18 cellular contexts compared by ENCODE assay signal in the genomic region with DNA sequence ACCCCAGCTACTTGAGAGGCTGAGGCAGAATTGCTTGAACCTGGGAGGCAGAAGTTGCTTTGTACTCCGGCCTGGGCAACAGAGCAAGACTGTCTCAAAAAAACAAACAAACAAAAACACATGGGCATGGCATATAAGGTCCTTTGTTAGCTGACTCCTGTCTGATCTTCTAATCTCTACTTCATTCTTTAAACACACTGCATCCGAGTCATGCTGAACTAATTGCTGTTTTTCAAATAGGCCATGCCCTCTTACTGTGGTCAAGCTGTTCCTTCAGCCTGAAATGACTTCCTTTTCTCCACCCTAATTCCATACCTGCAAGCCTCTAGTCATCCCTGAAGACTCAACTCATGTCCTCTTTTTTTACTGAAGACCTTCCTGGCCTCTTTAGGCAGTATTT. TPM values are rescaled to one million over a fixed set of nuclear protein-coding genes. Genes with fewer than 3 reads are reported as not detected.
DNase-seq lines count a peak whose midpoint lies in the region; ATAC-seq, FAIRE-seq and TF ChIP-seq lines count a peak whose summit lies in the region.
"Had no signal": no experiment of that assay in that cellular context is flagged by ENCODE, and none has a peak within 500 bp of the region (broad histone marks: within the 10 kb centered on the region; RNA-seq: fewer than 3 reads in every experiment).

No MANE protein-coding gene starts in this region.

- no peak overlapping the region for H3K4me3 ChIP-seq in bronchial epithelial cell (ENCODE audit: low read depth, low read length)
- H3K4me3 ChIP-seq in naive thymus-derived CD4-positive, alpha-beta T cell (ENCODE audit: low read length): no peak overlapping the region
- H3K4me3 ChIP-seq: SK-N-MC had no signal

- DNase-seq in Caki2 (ENCODE audit: low read depth): peak; percentile 23
- peak; percentile 42 for DNase-seq in NCI-H226
- peak; percentile 30 for DNase-seq in bronchial epithelial cell (ENCODE audit: low read depth)
- DNase-seq in neural crest cell (ENCODE audit: low read depth, low spot score): no peak
- no peak for DNase-seq in naive thymus-derived CD4-positive, alpha-beta T cell
- no peak for DNase-seq in MV-4-11 (lab: John Stamatoyannopoulos, UW)
- no peak for DNase-seq in activated effector memory CD4-positive, alpha-beta T cell treated with anti-CD3 and anti-CD28 coated beads, Interleukin-2, amount 50 U/mL, for 16 hours
- DNase-seq: CD4-positive, alpha-beta memory T cell; DND-41; Karpas-422; NCI-H1930; NCI-H526; NK-92 treated with Interleukin-12 subunit alpha and Interleukin-12 subunit beta, amount 100 ng/mL, for 24 hours; OCI-M1 had no signal

- no peak for TF ChIP-seq CTCF in bronchial epithelial cell (IDR thresholded peaks at IDR 0.05; ENCODE audit: insufficient read depth, low read length, severe bottlenecking)
- TF ChIP-seq CTCF in neural crest cell (conservative IDR thresholded peaks at IDR 0.05): no peak

- CTCF ChIA-PET in naive thymus-derived CD4-positive, alpha-beta T cell (lab: Charles Lee): no interaction called here

- FAIRE-seq in bronchial epithelial cell (lab: Jason Lieb, UNC): no peak
- FAIRE-seq: H54 had no signal

- no peaks in the 10 kb centered on the region for H3K36me3 ChIP-seq in bronchial epithelial cell (ENCODE audit: control insufficient read depth, insufficient read depth, low read length)
- no peaks in the 10 kb centered on the region for H3K36me3 ChIP-seq in naive thymus-derived CD4-positive, alpha-beta T cell (ENCODE audit: control insufficient read depth in 2 of 3, insufficient read depth in 3 of 3, low read length in 3 of 3)

- H3K9me3 ChIP-seq in naive thymus-derived CD4-positive, alpha-beta T cell (ENCODE audit: control insufficient read depth in 2 of 3, low read length in 3 of 3): no peaks in the 10 kb centered on the region

- in situ Hi-C loops in Caki2 (cut with HindIII; ENCODE audit: low pct_unique_long_range_greater_than_20kb, low sequenced_read_pairs): no loop called here

- no peaks in the 10 kb centered on the region for H3K36me3 Mint-ChIP-seq in neural crest cell (ENCODE audit: low read depth)
- no peaks in the 10 kb centered on the region for H3K36me3 Mint-ChIP-seq in naive thymus-derived CD4-positive, alpha-beta T cell
- H3K36me3 Mint-ChIP-seq: CD4-positive, alpha-beta memory T cell had no signal

- no peak overlapping the region for H3K27ac ChIP-seq in naive thymus-derived CD4-positive, alpha-beta T cell (ENCODE audit: low read depth, low read length)
- H3K27ac ChIP-seq: SK-N-MC had no signal

- ATAC-seq in GM21737 (IDR thresholded peaks at IDR 0.05; ENCODE audit: unreplicated experiment): no peak
- no peak for ATAC-seq in naive thymus-derived CD4-positive, alpha-beta T cell

- no peaks in the 10 kb centered on the region for H3K27me3 ChIP-seq in bronchial epithelial cell (ENCODE audit: control insufficient read depth, insufficient read depth, low read length)
- H3K27me3 ChIP-seq in naive thymus-derived CD4-positive, alpha-beta T cell (ENCODE audit: control insufficient read depth in 2 of 2, insufficient read depth in 2 of 2, low read length in 2 of 2): no peaks in the 10 kb centered on the region

- H3K27ac Mint-ChIP-seq in neural crest cell (ENCODE audit: unreplicated experiment): peak overlapping the region; percentile 1
- peak overlapping the region in 1 of 9 donors; percentile 66 for H3K27ac Mint-ChIP-seq in naive thymus-derived CD4-positive, alpha-beta T cell
- H3K27ac Mint-ChIP-seq: B cell; CD4-positive, alpha-beta memory T cell had no signal

- H3K9me3 Mint-ChIP-seq in neural crest cell: no peaks in the 10 kb centered on the region
- no peaks in the 10 kb centered on the region for H3K9me3 Mint-ChIP-seq in naive thymus-derived CD4-positive, alpha-beta T cell
- H3K9me3 Mint-ChIP-seq: CD4-positive, alpha-beta memory T cell had no signal

- H3K4me1 ChIP-seq in naive thymus-derived CD4-positive, alpha-beta T cell (ENCODE audit: control insufficient read depth in 2 of 2, insufficient read depth in 2 of 2, low read length in 2 of 2): no peaks in the 10 kb centered on the region

- H3K27me3 Mint-ChIP-seq in neural crest cell (ENCODE audit: low read depth): no peaks in the 10 kb centered on the region
- peaks cover 0 to 10% (median 0%) of the 10 kb centered on the region in 5 donors for H3K27me3 Mint-ChIP-seq in naive thymus-derived CD4-positive, alpha-beta T cell
- H3K27me3 Mint-ChIP-seq: B cell had no signal

- no peak overlapping the region for H3K4me3 Mint-ChIP-seq in neural crest cell
- H3K4me3 Mint-ChIP-seq in naive thymus-derived CD4-positive, alpha-beta T cell: no peak overlapping the region
- H3K4me3 Mint-ChIP-seq: B cell; CD4-positive, alpha-beta memory T cell had no signal

- POLR2A ChIA-PET in naive thymus-derived CD4-positive, alpha-beta T cell (lab: Charles Lee): no interaction called here

- intact Hi-C loops in naive thymus-derived CD4-positive, alpha-beta T cell (cut with micrococcal nuclease): no loop called here

- peaks cover 8% of the 10 kb centered on the region for H3K4me1 Mint-ChIP-seq in neural crest cell
- H3K4me1 Mint-ChIP-seq in naive thymus-derived CD4-positive, alpha-beta T cell: peaks cover 0 to 1% (median 0%) of the 10 kb centered on the region in 7 donors
- H3K4me1 Mint-ChIP-seq: B cell; CD4-positive, alpha-beta memory T cell had no signal

RNA-seq across cellular contexts. Expression of a gene that starts 22.3 kb away (rescaled TPM):
- 20.4 and 24.7 TPM in 2 replicates for total RNA-seq in Caki2 (2014; rRNA removed; shearing (Covaris generic); ENCODE audit: low replicate concordance)
- 50.3 and 67.5 TPM in 2 replicates for total RNA-seq in bronchial epithelial cell
- 38.6 and 45.7 TPM in 2 replicates for total RNA-seq in neural crest cell
- 10 to 100 TPM; 54.6 to 77.1 (median 66.6) TPM for total RNA-seq in naive thymus-derived CD4-positive, alpha-beta T cell
- polyA plus RNA-seq in naive thymus-derived CD4-positive, alpha-beta T cell: 10 to 100 TPM; 20.2 to 30.8 TPM

RNA-seq across cellular contexts. Expression of a gene that starts 40.9 kb away (rescaled TPM):
- total RNA-seq in Caki2 (2014; rRNA removed; shearing (Covaris generic); ENCODE audit: low replicate concordance): 12.7 and 33.3 TPM in 2 replicates
- total RNA-seq in bronchial epithelial cell (21.8 and 26.1 TPM in 2 replicates), neural crest cell (33.4 and 42.0 TPM in 2 replicates)
- 10 to 100 TPM; 31.3 to 76.6 (median 40.8) TPM for total RNA-seq in naive thymus-derived CD4-positive, alpha-beta T cell
- polyA plus RNA-seq in naive thymus-derived CD4-positive, alpha-beta T cell: 10 to 100 TPM; 24.8 to 30.3 TPM

Comparison
In these comparisons a context has a peak if more than half of its experiments do, and no peak if none do; other contexts are left out.
1. DNase-seq: peak in Caki2 (single experiment), NCI-H226 (single experiment) and bronchial epithelial cell (single experiment); none in neural crest cell (single experiment), naive thymus-derived CD4-positive, alpha-beta T cell (0 of 9), MV-4-11 (single experiment) and activated effector memory CD4-positive, alpha-beta T cell treated with anti-CD3 and anti-CD28 coated beads, Interleukin-2, amount 50 U/mL, for 16 hours (single experiment).